Comparison of ENCODE assay signal across 19 cellular contexts in the genomic region with DNA sequence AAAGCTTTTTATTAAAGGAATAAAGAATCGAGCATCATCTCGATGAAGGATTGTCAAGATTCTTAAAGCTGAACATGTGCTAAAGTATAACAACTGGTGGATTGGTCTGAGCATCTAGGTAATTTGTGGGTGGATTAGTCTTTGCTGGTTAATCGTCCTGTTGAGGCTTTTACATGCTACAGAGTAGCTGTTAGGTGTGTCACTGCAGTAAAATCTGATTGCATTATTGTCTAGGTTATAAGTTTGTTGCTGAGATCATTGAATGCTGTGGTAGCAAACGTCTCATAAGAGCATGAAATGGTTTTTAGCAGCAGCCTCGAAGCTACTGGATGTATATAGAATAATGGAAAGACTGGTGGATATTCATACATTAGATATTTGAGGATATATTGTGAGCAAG. TPM values are rescaled to one million over a fixed set of nuclear protein-coding genes. Genes with fewer than 3 reads are reported as not detected.
DNase-seq lines count a peak whose midpoint lies in the region; ATAC-seq and TF ChIP-seq lines count a peak whose summit lies in the region.
"Had no signal": no experiment of that assay in that cellular context is flagged by ENCODE, and none has a peak within 500 bp of the region (broad histone marks: within the 10 kb centered on the region; RNA-seq: fewer than 3 reads in every experiment).

No MANE protein-coding gene starts in this region.

- H3K4me1 Mint-ChIP-seq in MCF 10A (ENCODE audit: insufficient read depth, unreplicated experiment) (peaks cover 41% of the 10 kb centered on the region), T-helper 17 cell (peaks cover 48% of the 10 kb centered on the region), type B pancreatic cell (ENCODE audit: unreplicated experiment) (peaks cover 29% of the 10 kb centered on the region)
- H3K4me1 Mint-ChIP-seq in stimulated activated naive B cell treated with anti-CD40 and anti-IgM and Interleukin-4, amounts not matched to agents 10 μg/mL and 1 μg/mL and 100 μg/mL, for 72 hours, result peaks cover 37 to 57% of the 10 kb centered on the region in 2 donors

- no peak overlapping the region for H3K27ac ChIP-seq in breast epithelium
- peak overlapping the region; percentile 47 for H3K27ac ChIP-seq in hepatocyte
- no peak overlapping the region for H3K27ac ChIP-seq in MM.1S (ENCODE audit: low read length)
- H3K27ac ChIP-seq: GM23248, Peyer's patch had no signal

- H3K27me3 Mint-ChIP-seq in MCF 10A (ENCODE audit: insufficient read depth, unreplicated experiment) (no peaks in the 10 kb centered on the region), T-helper 17 cell (no peaks in the 10 kb centered on the region), type B pancreatic cell (no peaks in the 10 kb centered on the region)
- no peaks in the 10 kb centered on the region for H3K27me3 Mint-ChIP-seq in stimulated activated naive B cell treated with anti-CD40 and anti-IgM and Interleukin-4, amounts not matched to agents 10 μg/mL and 1 μg/mL and 100 μg/mL, for 72 hours
- H3K27me3 Mint-ChIP-seq: CD4-positive, alpha-beta memory T cell had no signal

- no peaks in the 10 kb centered on the region for H3K9me3 Mint-ChIP-seq in MCF 10A (ENCODE audit: unreplicated experiment)
- H3K9me3 Mint-ChIP-seq in stimulated activated naive B cell treated with anti-CD40 and anti-IgM and Interleukin-4, amounts not matched to agents 10 μg/mL and 1 μg/mL and 100 μg/mL, for 72 hours, result no peaks in the 10 kb centered on the region
- no peaks in the 10 kb centered on the region for H3K9me3 Mint-ChIP-seq in type B pancreatic cell
- H3K9me3 Mint-ChIP-seq: CD4-positive, alpha-beta memory T cell had no signal

- H3K9me2 ChIP-seq in hepatocyte (replicated peaks; ENCODE audit: insufficient read depth) (no peaks in the 10 kb centered on the region), MM.1S (replicated peaks; ENCODE audit: insufficient read depth, low read length) (no peaks in the 10 kb centered on the region)

- 76% methylated on average over 5 of the region's 5 CpGs for WGBS in hepatocyte (ENCODE audit: low lambda C conversion rate, missing lambda C conversion rate)

- no peak overlapping the region for H3K4me2 ChIP-seq in hepatocyte
- H3K4me2 ChIP-seq in MM.1S (ENCODE audit: low read depth, low read length), result no peak overlapping the region

- H2AFZ ChIP-seq in hepatocyte (no peak overlapping the region), MM.1S (ENCODE audit: low read length) (no peak overlapping the region)
- H2AFZ ChIP-seq: GM23248 had no signal

- no peak overlapping the region for H3K9ac ChIP-seq in MM.1S (ENCODE audit: low read length)
- H3K9ac ChIP-seq: GM23248 had no signal

- peaks cover 30% of the 10 kb centered on the region for H3K36me3 Mint-ChIP-seq in MCF 10A (ENCODE audit: insufficient read depth, unreplicated experiment)
- H3K36me3 Mint-ChIP-seq in T-helper 17 cell (ENCODE audit: low read depth), result peaks cover 10% of the 10 kb centered on the region
- peaks cover 23 to 31% of the 10 kb centered on the region in 2 donors for H3K36me3 Mint-ChIP-seq in stimulated activated naive B cell treated with anti-CD40 and anti-IgM and Interleukin-4, amounts not matched to agents 10 μg/mL and 1 μg/mL and 100 μg/mL, for 72 hours
- peaks cover 18% of the 10 kb centered on the region for H3K36me3 Mint-ChIP-seq in type B pancreatic cell

- H3K27ac Mint-ChIP-seq in MCF 10A (ENCODE audit: low read depth, unreplicated experiment) (peak overlapping the region; percentile 23), T-helper 17 cell (peak overlapping the region; percentile 72), type B pancreatic cell (no peak overlapping the region)
- H3K27ac Mint-ChIP-seq in stimulated activated naive B cell treated with anti-CD40 and anti-IgM and Interleukin-4, amounts not matched to agents 10 μg/mL and 1 μg/mL and 100 μg/mL, for 72 hours, result peak overlapping the region; percentile 3

- intact Hi-C loops in MCF 10A (cut with micrococcal nuclease), result no loop called here
- intact Hi-C loops in breast epithelium (cut with DNase I; ENCODE audit: low total_unique reads), result no loop called here

- H3K9me3 ChIP-seq in breast epithelium (no peaks in the 10 kb centered on the region), T-helper 17 cell (ENCODE audit: control insufficient read depth, low read length, poor library complexity, severe bottlenecking) (no peaks in the 10 kb centered on the region), hepatocyte (ENCODE audit: low read depth) (no peaks in the 10 kb centered on the region), MM.1S (replicated peaks; ENCODE audit: insufficient read depth, low read length) (no peaks in the 10 kb centered on the region)
- H3K9me3 ChIP-seq: Peyer's patch had no signal

- no peak for DNase-seq in MCF 10A (ENCODE audit: unreplicated experiment)
- DNase-seq in breast epithelium (ENCODE audit: low spot score in 2 of 2), result no peak
- no peak for DNase-seq in T-helper 17 cell
- no peak for DNase-seq in hepatocyte (ENCODE audit: low spot score)
- no peak for DNase-seq in stimulated activated naive B cell treated with anti-CD40 and anti-IgM and Interleukin-4, amounts not matched to agents 10 μg/mL and 1 μg/mL and 100 μg/mL, for 72 hours
- no peak for DNase-seq in MM.1S
- DNase-seq in type B pancreatic cell (ENCODE audit: extremely low spot score, unreplicated experiment), result no peak
- no peak for DNase-seq in KG1 (lab: John Stamatoyannopoulos, UW)
- DNase-seq: CD4-positive, alpha-beta memory T cell; GF-D8; GM23248; NCI-H1092 treated with DMSO at 0.1 percent for 48 hours; NCI-H1694; NCI-H2107; NCI-H345; Peyer's patch; Right ventricle myocardium superior had no signal

- TF ChIP-seq POLR2A in breast epithelium (IDR thresholded peaks at IDR 0.05), result no peak

- H3K36me3 ChIP-seq in breast epithelium, result no peaks in the 10 kb centered on the region
- no peaks in the 10 kb centered on the region for H3K36me3 ChIP-seq in hepatocyte (replicated peaks; ENCODE audit: insufficient read depth, low read depth)
- peaks cover 9% of the 10 kb centered on the region; the same call in 1 of the 2 replicates for H3K36me3 ChIP-seq in MM.1S (replicated peaks; ENCODE audit: insufficient read depth, low read length)

- H3F3A ChIP-seq in MM.1S (ENCODE audit: insufficient read depth, low read length), result no peaks in the 10 kb centered on the region

- H3K79me2 ChIP-seq in hepatocyte, result peaks cover 92% of the 10 kb centered on the region
- peaks cover 72% of the 10 kb centered on the region for H3K79me2 ChIP-seq in MM.1S (ENCODE audit: low read length)

- no peak for ATAC-seq in T-helper 17 cell
- ATAC-seq in stimulated activated naive B cell treated with anti-CD40 and anti-IgM and Interleukin-4, amounts not matched to agents 10 μg/mL and 1 μg/mL and 100 μg/mL, for 72 hours (replicated peaks), result no peak

- no TSS peak for BruUV-seq in MCF 10A (replicated peaks; lab: Mats Ljungman, UMichigan)

- H4K20me1 ChIP-seq in hepatocyte (ENCODE audit: insufficient read depth, poor library complexity, severe bottlenecking) (peaks cover 37% of the 10 kb centered on the region), MM.1S (ENCODE audit: insufficient read depth, low read length) (no peaks in the 10 kb centered on the region)

- CTCF ChIA-PET in MCF 10A (lab: Yijun Ruan, JAX), result interaction anchor here (0.8 to 1.5 kb wide), 5 partner anchors 16 to 349 kb away, joined by 3 to 6 read pairs (median 4); no protein-coding TSS in a partner anchor

- no peak overlapping the region for H3K4me3 Mint-ChIP-seq in MCF 10A (ENCODE audit: unreplicated experiment)
- no peak overlapping the region for H3K4me3 Mint-ChIP-seq in T-helper 17 cell
- no peak overlapping the region for H3K4me3 Mint-ChIP-seq in stimulated activated naive B cell treated with anti-CD40 and anti-IgM and Interleukin-4, amounts not matched to agents 10 μg/mL and 1 μg/mL and 100 μg/mL, for 72 hours
- no peak overlapping the region for H3K4me3 Mint-ChIP-seq in type B pancreatic cell

- H3K4me3 ChIP-seq in breast epithelium, result no peak overlapping the region
- no peak overlapping the region for H3K4me3 ChIP-seq in hepatocyte
- no peak overlapping the region for H3K4me3 ChIP-seq in MM.1S (ENCODE audit: low read length)
- H3K4me3 ChIP-seq: GM23248, K562, Peyer's patch had no signal

- H3K27me3 ChIP-seq in breast epithelium, result no peaks in the 10 kb centered on the region
- no peaks in the 10 kb centered on the region for H3K27me3 ChIP-seq in hepatocyte
- no peaks in the 10 kb centered on the region for H3K27me3 ChIP-seq in MM.1S (replicated peaks; ENCODE audit: insufficient read depth, low read length)
- H3K27me3 ChIP-seq: Peyer's patch had no signal

- H3K4me1 ChIP-seq in breast epithelium (no peaks in the 10 kb centered on the region), hepatocyte (ENCODE audit: insufficient read depth) (peaks cover 50% of the 10 kb centered on the region), MM.1S (ENCODE audit: low read length) (no peaks in the 10 kb centered on the region)

- POLR2A ChIA-PET in MCF 10A (lab: Yijun Ruan, JAX), result interaction anchor here (0.9 to 1.1 kb wide), 2 partner anchors 8 to 204 kb away, joined by 3 to 4 read pairs; no protein-coding TSS in a partner anchor

- no peak for TF ChIP-seq CTCF in MCF 10A (IDR thresholded peaks at IDR 0.05; ENCODE audit: unreplicated experiment)
- TF ChIP-seq CTCF in breast epithelium (IDR thresholded peaks at IDR 0.05), result no peak
- no peak for TF ChIP-seq CTCF in hepatocyte (IDR thresholded peaks at IDR 0.05; ENCODE audit: poor library complexity)
- TF ChIP-seq CTCF in MM.1S (IDR thresholded peaks at IDR 0.05; ENCODE audit: low read length), result no peak
- TF ChIP-seq CTCF in type B pancreatic cell (conservative IDR thresholded peaks at IDR 0.05), result no peak

RNA-seq across cellular contexts. Expression of a gene that starts 7.2 kb away (rescaled TPM):
- total RNA-seq in MCF 10A (2022) (54.4 and 76.1 TPM in 2 replicates), breast epithelium (10 to 100 TPM; 50.6 to 80.9 (median 67.5) TPM), T-helper 17 cell (10 to 100 TPM; 51.2 to 51.7 TPM), hepatocyte (35.7 and 48.1 TPM in 2 replicates), type B pancreatic cell (ENCODE audit: low replicate concordance) (43.6 and 51.5 TPM in 2 replicates)
- 17.9 and 19.8 TPM in 2 replicates for polyA plus RNA-seq in hepatocyte

RNA-seq across cellular contexts. Expression of a gene that starts 55.6 kb away (rescaled TPM):
- total RNA-seq in MCF 10A (2022), result not detected in 2 replicates
- not detected for total RNA-seq in breast epithelium
- total RNA-seq in T-helper 17 cell, result not detected
- 0.40 TPM in 1 of 2 replicates, not detected in the other for total RNA-seq in hepatocyte
- not detected in 2 replicates for polyA plus RNA-seq in hepatocyte
- 1.3 TPM in 1 of 2 replicates, not detected in the other for total RNA-seq in type B pancreatic cell (ENCODE audit: low replicate concordance)
- total RNA-seq: A673; CD4-positive, alpha-beta memory T cell; GM23248; K562; Peyer's patch; Right ventricle myocardium superior had no signal
- polyA plus RNA-seq: CD4-positive, alpha-beta memory T cell; GM23248; K562 had no signal
